8 cellular contexts compared by ENCODE assay signal in the genomic region with DNA sequence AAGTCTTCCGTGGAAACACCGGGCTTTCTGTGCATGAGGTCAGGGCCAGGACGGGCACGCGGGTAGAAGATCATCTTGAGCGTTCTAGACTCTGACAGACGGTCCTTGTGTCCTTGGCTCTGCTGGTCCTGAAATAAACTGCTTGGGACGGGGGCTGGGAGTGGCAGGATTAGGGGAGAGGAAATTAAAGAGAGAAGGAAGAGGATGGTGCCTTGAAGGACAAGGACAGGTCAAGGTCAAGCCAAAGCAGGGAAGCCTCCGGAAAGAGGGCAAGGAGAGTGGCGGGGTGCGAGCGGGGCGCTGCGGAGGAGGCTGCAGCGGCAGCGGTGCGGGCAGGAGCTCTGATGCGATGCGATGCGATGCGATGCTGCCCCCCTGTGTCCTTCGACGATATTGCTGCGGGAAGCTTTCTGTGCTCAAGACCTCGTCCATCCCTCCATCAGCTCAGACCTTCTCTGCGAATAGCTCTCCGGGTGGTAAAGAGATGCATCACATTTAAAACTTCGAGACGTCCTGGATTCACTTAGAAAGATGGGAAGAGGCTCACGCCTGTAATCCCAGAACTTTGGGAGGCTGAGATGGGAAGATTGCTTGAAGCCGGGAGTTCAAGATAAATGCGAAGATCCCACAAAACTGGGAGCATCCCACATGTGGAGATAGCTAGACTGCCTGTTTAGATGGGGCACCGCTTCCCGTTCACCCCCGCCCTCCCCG.
DNase-seq lines count a peak whose midpoint lies in the region; ATAC-seq and TF ChIP-seq lines count a peak whose summit lies in the region.

No MANE protein-coding gene starts in this region.

- H3K27ac ChIP-seq in HUES48 (ENCODE audit: low read depth, low read length) = no peak overlapping the region
- no peak overlapping the region for H3K27ac ChIP-seq in Peyer's patch
- no peak overlapping the region for H3K27ac ChIP-seq in mammary epithelial cell (ENCODE audit: insufficient read depth, low read depth, low read length)

- intact Hi-C loops in mammary epithelial cell (cut with micrococcal nuclease) = loop anchor here (1.0 kb wide), 1 partner anchor 1232 kb away; no protein-coding TSS in a partner anchor
- intact Hi-C loops in left colon (cut with DNase I, micrococcal nuclease) = no loop called here

- TF ChIP-seq CTCF in AG09319 (IDR thresholded peaks at IDR 0.05; ENCODE audit: low read depth, low read length) = peak; percentile 33
- peak in 4 of 6 experiments; percentile 21 to 52 (median 42) for TF ChIP-seq CTCF in Peyer's patch (IDR thresholded peaks at IDR 0.05)
- TF ChIP-seq CTCF in mammary epithelial cell (conservative IDR thresholded peaks at IDR 0.05 in 1 of 2, IDR thresholded peaks at IDR 0.05 in 1 of 2; ENCODE audit: extremely low read depth in 1 of 2, insufficient read depth in 1 of 2, low read depth in 1 of 2, low read length in 2 of 2) = peak; percentile 46 to 55

- H3K4me3 ChIP-seq in HUES48 (ENCODE audit: low read depth, low read length) = 0 out of 2 replicates have a peak overlapping the region, but pooled peaks have one; percentile 21
- H3K4me3 ChIP-seq in Peyer's patch = no peak overlapping the region
- no peak overlapping the region for H3K4me3 ChIP-seq in mammary epithelial cell (replicated peaks in 1 of 3; ENCODE audit: insufficient read depth in 1 of 3, low read depth in 2 of 3, low read length in 3 of 3)

- no peak overlapping the region for H3K4me2 ChIP-seq in mammary epithelial cell (ENCODE audit: insufficient read depth, low read depth, low read length)

- H3K27me3 ChIP-seq in HUES48 (ENCODE audit: control insufficient read depth, insufficient read depth, low read length) = peaks cover 42% of the 10 kb centered on the region
- no peaks in the 10 kb centered on the region for H3K27me3 ChIP-seq in Peyer's patch
- no peaks in the 10 kb centered on the region for H3K27me3 ChIP-seq in mammary epithelial cell (ENCODE audit: insufficient read depth, low read length)

- H3K4me1 ChIP-seq in HUES48 (ENCODE audit: control insufficient read depth, insufficient read depth, low read length) (peaks cover 10% of the 10 kb centered on the region), Peyer's patch (no peaks in the 10 kb centered on the region), mammary epithelial cell (ENCODE audit: insufficient read depth, low read length) (no peaks in the 10 kb centered on the region)

- 5% methylated on average over 30 of the region's 36 CpGs for WGBS in mammary epithelial cell (ENCODE audit: low coverage, missing lambda C conversion rate)

- H3K9me3 ChIP-seq in HUES48 (ENCODE audit: control insufficient read depth, insufficient read depth, low read length) (no peaks in the 10 kb centered on the region), Peyer's patch (no peaks in the 10 kb centered on the region), mammary epithelial cell (replicated peaks; ENCODE audit: insufficient read depth, low read length) (peaks cover 25% of the 10 kb centered on the region)

- in situ Hi-C loops in mammary epithelial cell (cut with MboI; ENCODE audit: low sequenced_read_pairs in 2 of 2) = no loop called here

- H3K36me3 ChIP-seq in HUES48 (ENCODE audit: control insufficient read depth, insufficient read depth, low read length) = no peaks in the 10 kb centered on the region
- no peaks in the 10 kb centered on the region for H3K36me3 ChIP-seq in Peyer's patch
- no peaks in the 10 kb centered on the region for H3K36me3 ChIP-seq in mammary epithelial cell (ENCODE audit: insufficient read depth, low read length)

- H3K9ac ChIP-seq in HUES48 (ENCODE audit: low read depth, low read length) = no peak overlapping the region
- H3K9ac ChIP-seq in mammary epithelial cell (ENCODE audit: insufficient read depth, low read length) = no peak overlapping the region

- no peak overlapping the region for H2AFZ ChIP-seq in mammary epithelial cell (ENCODE audit: low read depth, low read length)

- DNase-seq in AG09319 (ENCODE audit: extremely low read depth, low read depth) = no peak
- peak in 1 of 3 donors; percentile 50 for DNase-seq in Peyer's patch
- peak; percentile 11 for DNase-seq in mammary epithelial cell
- DNase-seq in left colon = peak in 1 of 2 donors; percentile 41
- DNase-seq in stimulated activated CD8-positive, alpha-beta memory T cell treated with anti-CD3 and anti-CD28 coated beads, Interleukin-4, amount 100 ng/mL, for 24 hours (ENCODE audit: low read depth) = peak; percentile 25

- TF ChIP-seq POLR2A in Peyer's patch (IDR thresholded peaks at IDR 0.05) = no peak

- CTCF ChIA-PET in mammary epithelial cell (lab: Charles Lee; ENCODE audit: low non-redundant PET) = interaction anchor here (1.0 kb wide), 1 partner anchor 1754 kb away, joined by 4 read pairs; no protein-coding TSS in a partner anchor

- ATAC-seq in GM18519 (IDR thresholded peaks at IDR 0.05; ENCODE audit: low FRiP score, unreplicated experiment) = peak; percentile 75
- ATAC-seq in left colon = peak; percentile 65
- ATAC-seq in HG03280 (IDR thresholded peaks at IDR 0.05; ENCODE audit: unreplicated experiment) = no peak

- dilution Hi-C loops in mammary epithelial cell (cut with HindIII; ENCODE audit: low sequenced_read_pairs) = no loop called here

- no TSS peak for BruUV-seq in mammary epithelial cell (replicated peaks; lab: Mats Ljungman, UMichigan)

- no peaks in the 10 kb centered on the region for H3K79me2 ChIP-seq in mammary epithelial cell (ENCODE audit: insufficient read depth, low read length)

- H4K20me1 ChIP-seq in mammary epithelial cell (ENCODE audit: insufficient read depth, low read length) = no peaks in the 10 kb centered on the region
